15 cellular contexts compared by ENCODE assay signal in genomic region chr22:19060356-19061009, GRCh38.
DNase-seq lines count a peak whose midpoint lies in the region; ATAC-seq, FAIRE-seq and TF ChIP-seq lines count a peak whose summit lies in the region.
"Had no signal": no experiment of that assay in that cellular context is flagged by ENCODE, and none has a peak within 500 bp of the region (broad histone marks: within the 10 kb centered on the region; RNA-seq: fewer than 3 reads in every experiment).

No MANE protein-coding gene starts in this region.

- no peak overlapping the region for H2AK5ac ChIP-seq in mesenchymal stem cell (ENCODE audit: low read length, severe bottlenecking)

- H3K36me3 ChIP-seq in bronchial epithelial cell (ENCODE audit: control insufficient read depth, insufficient read depth, low read length) (peaks cover 43% of the 10 kb centered on the region), mesenchymal stem cell (ENCODE audit: control insufficient read depth in 1 of 2, insufficient read depth in 2 of 2, low read depth in 1 of 2, low read length in 2 of 2) (peaks cover 88 to 91% of the 10 kb centered on the region in 2 experiments)

- H3K4me3 ChIP-seq in bronchial epithelial cell (ENCODE audit: low read depth, low read length) (no peak overlapping the region), mesenchymal stem cell (ENCODE audit: insufficient read depth in 1 of 2, low read depth in 1 of 2, low read length in 2 of 2) (no peak overlapping the region)
- H3K4me3 ChIP-seq: HAP-1, left lung, right lobe of liver had no signal

- no peak overlapping the region for H2AFZ ChIP-seq in mesenchymal stem cell (ENCODE audit: low read depth, low read length)

- no peak overlapping the region for H4K8ac ChIP-seq in mesenchymal stem cell (ENCODE audit: low read length)

- H2BK12ac ChIP-seq in mesenchymal stem cell (ENCODE audit: low read length in 2 of 2), result no peak overlapping the region

- H3K79me1 ChIP-seq in mesenchymal stem cell (replicated peaks; ENCODE audit: low read length, poor library complexity, severe bottlenecking), result peaks cover 71% of the 10 kb centered on the region

- H3K18ac ChIP-seq in mesenchymal stem cell (ENCODE audit: low read depth in 1 of 2, low read length in 2 of 2), result no peak overlapping the region

- H3K27me3 ChIP-seq in bronchial epithelial cell (ENCODE audit: control insufficient read depth, insufficient read depth, low read length) (no peaks in the 10 kb centered on the region), mesenchymal stem cell (ENCODE audit: control insufficient read depth in 1 of 2, insufficient read depth in 1 of 2, low read length in 2 of 2) (no peaks in the 10 kb centered on the region)
- H3K27me3 ChIP-seq: left lung, right lobe of liver had no signal

- DNase-seq in DMS53 treated with DMSO at 0.1 percent for 48 hours (lab: John Stamatoyannopoulos, UW; ENCODE audit: unreplicated experiment) (peak; percentile 4), HT1080 (ENCODE audit: low read depth) (peak; percentile 39), bronchial epithelial cell (ENCODE audit: low read depth) (peak; percentile 88), mesenchymal stem cell (peak; percentile 71), nucleus accumbens (lab: John Stamatoyannopoulos, UW) (no peak), glomerular visceral epithelial cell (ENCODE audit: extremely low spot score) (no peak), NCI-H748 treated with DMSO at 0.1 percent for 48 hours (lab: John Stamatoyannopoulos, UW) (no peak)
- DNase-seq: GF-D8, NCI-H1105 treated with DMSO at 0.1 percent for 48 hours, right lobe of liver, T-helper 9 cell had no signal

- no peak overlapping the region for H2BK5ac ChIP-seq in mesenchymal stem cell (ENCODE audit: low read depth, low read length, poor library complexity, severe bottlenecking)

- H3K9ac ChIP-seq in mesenchymal stem cell (ENCODE audit: low read length), result no peak overlapping the region

- WGBS in mesenchymal stem cell, result 69% methylated on average over 9 of the region's 15 CpGs

- no peak overlapping the region for H3K4ac ChIP-seq in mesenchymal stem cell (ENCODE audit: low read depth in 1 of 2, low read length in 2 of 2)

- FAIRE-seq in bronchial epithelial cell (lab: Jason Lieb, UNC), result no peak

- H2BK120ac ChIP-seq in mesenchymal stem cell (ENCODE audit: low read depth, low read length), result no peak overlapping the region

- H3K14ac ChIP-seq in mesenchymal stem cell (ENCODE audit: low read length in 2 of 2), result no peak overlapping the region

- H3K4me2 ChIP-seq in mesenchymal stem cell (ENCODE audit: low read length, poor library complexity, severe bottlenecking), result no peak overlapping the region

- no peak overlapping the region for H3K27ac ChIP-seq in mesenchymal stem cell (ENCODE audit: low read length, poor library complexity, severe bottlenecking)
- H3K27ac ChIP-seq: left lung, right lobe of liver had no signal

- no peak overlapping the region for H2BK15ac ChIP-seq in mesenchymal stem cell (ENCODE audit: low read depth, poor library complexity, severe bottlenecking)

- ATAC-seq in HG02852 (IDR thresholded peaks at IDR 0.05; ENCODE audit: unreplicated experiment), result no peak
- ATAC-seq: left lung, Right ventricle myocardium inferior had no signal

- TF ChIP-seq CTCF in bronchial epithelial cell (IDR thresholded peaks at IDR 0.05; ENCODE audit: insufficient read depth, low read length, severe bottlenecking), result no peak

- H3K4me1 ChIP-seq in mesenchymal stem cell (ENCODE audit: control insufficient read depth, insufficient read depth, low read depth, low read length), result peaks cover 8% of the 10 kb centered on the region
- H3K4me1 ChIP-seq: HAP-1, left lung had no signal

- no peak overlapping the region for H3K23ac ChIP-seq in mesenchymal stem cell (ENCODE audit: low read length in 2 of 2)

- no peaks in the 10 kb centered on the region for H3K9me3 ChIP-seq in mesenchymal stem cell (ENCODE audit: control insufficient read depth, low read length)
- H3K9me3 ChIP-seq: HAP-1, left lung, right lobe of liver had no signal

- peak overlapping the region; percentile 44 for H4K91ac ChIP-seq in mesenchymal stem cell (ENCODE audit: low read length)

Comparison
In these comparisons a context has a peak if more than half of its experiments do, and no peak if none do; other contexts are left out.
1. DNase-seq: peak in DMS53 treated with DMSO at 0.1 percent for 48 hours (single experiment), HT1080 (single experiment), bronchial epithelial cell (single experiment) and mesenchymal stem cell (single experiment); none in nucleus accumbens (0 of 56), glomerular visceral epithelial cell (single experiment) and NCI-H748 treated with DMSO at 0.1 percent for 48 hours (single experiment).